In genomic region chr1:53945433-53946251, GRCh38 we compare ENCODE assay signal across 8 cellular contexts. TPM values are rescaled to one million over a fixed set of nuclear protein-coding genes. Genes with fewer than 3 reads are reported as not detected.
A peak's percentile ranks its signal among the peaks of the same experiment; 100 is the strongest.
DNase-seq lines count a peak whose midpoint lies in the region; ATAC-seq and TF ChIP-seq lines count a peak whose summit lies in the region.

TSS of gene IFT25 (minus strand) at chr1:53945699. CDS start at chr1:53940082, 5,617 bp downstream.

- no peaks in the 10 kb centered on the region for H3K9me2 ChIP-seq in Loucy (replicated peaks; ENCODE audit: low read depth, low read length)

- H3K9me3 Mint-ChIP-seq in nephron progenitor cell: no peaks in the 10 kb centered on the region
- H3K9me3 Mint-ChIP-seq in stimulated activated naive CD8-positive, alpha-beta T cell treated with anti-CD3 and anti-CD28 coated beads, Interleukin-15, Interleukin-2, amounts not matched to agents 100 ng/mL and 50 ng/mL, for 24 hours: no peaks in the 10 kb centered on the region

- H3K4me3 ChIP-seq in H7 (ENCODE audit: insufficient read depth, low read depth, low read length) (peak within 1 kb of the TSS; percentile 95), Loucy (ENCODE audit: low read length, poor library complexity, severe bottlenecking) (peak within 1 kb of the TSS; percentile 90), RWPE2 (ENCODE audit: severe bottlenecking) (peak within 1 kb of the TSS; percentile 75), fibroblast of pulmonary artery (replicated peaks; ENCODE audit: low read depth, low read length) (peak within 1 kb of the TSS; percentile 89)

- peaks cover 7% of the 10 kb centered on the region for H4K20me1 ChIP-seq in Loucy (ENCODE audit: insufficient read depth, low read length, poor library complexity, severe bottlenecking)

- peak within 1 kb of the TSS; percentile 93 for H3K27ac Mint-ChIP-seq in nephron progenitor cell
- H3K27ac Mint-ChIP-seq in stimulated activated naive CD8-positive, alpha-beta T cell treated with anti-CD3 and anti-CD28 coated beads, Interleukin-15, Interleukin-2, amounts not matched to agents 100 ng/mL and 50 ng/mL, for 24 hours: peak within 1 kb of the TSS; percentile 93

- peaks cover 21% of the 10 kb centered on the region for H3K36me3 Mint-ChIP-seq in nephron progenitor cell (ENCODE audit: low read depth)
- peaks cover 17% of the 10 kb centered on the region for H3K36me3 Mint-ChIP-seq in stimulated activated naive CD8-positive, alpha-beta T cell treated with anti-CD3 and anti-CD28 coated beads, Interleukin-15, Interleukin-2, amounts not matched to agents 100 ng/mL and 50 ng/mL, for 24 hours (ENCODE audit: low read depth)

- H3K36me3 ChIP-seq in H7 (replicated peaks; ENCODE audit: control insufficient read depth, insufficient read depth, low read length): no peaks in the 10 kb centered on the region; the same call in 1 of the 2 replicates
- no peaks in the 10 kb centered on the region for H3K36me3 ChIP-seq in Loucy (ENCODE audit: insufficient read depth, low read length)
- peaks cover 30% of the 10 kb centered on the region for H3K36me3 ChIP-seq in RWPE2 (ENCODE audit: low read depth)

- H3K4me1 Mint-ChIP-seq in nephron progenitor cell: peaks cover 62% of the 10 kb centered on the region
- peaks cover 53% of the 10 kb centered on the region for H3K4me1 Mint-ChIP-seq in stimulated activated naive CD8-positive, alpha-beta T cell treated with anti-CD3 and anti-CD28 coated beads, Interleukin-15, Interleukin-2, amounts not matched to agents 100 ng/mL and 50 ng/mL, for 24 hours (ENCODE audit: low read depth)

- peak within 1 kb of the TSS; percentile 93 for H3K4me2 ChIP-seq in Loucy (ENCODE audit: low read depth, low read length, poor library complexity, severe bottlenecking)

- no peak for TF ChIP-seq CTCF in Loucy (conservative IDR thresholded peaks at IDR 0.05; ENCODE audit: low read length)
- TF ChIP-seq CTCF in RWPE2 (IDR thresholded peaks at IDR 0.05; ENCODE audit: poor library complexity, severe bottlenecking): no peak
- no peak for TF ChIP-seq CTCF in fibroblast of pulmonary artery (IDR thresholded peaks at IDR 0.05; ENCODE audit: low read length, missing control alignments)
- no peak for TF ChIP-seq CTCF in nephron progenitor cell (IDR thresholded peaks at IDR 0.05)

- no peaks in the 10 kb centered on the region for H3K27me3 Mint-ChIP-seq in nephron progenitor cell (ENCODE audit: low read depth, poor library complexity)
- no peaks in the 10 kb centered on the region for H3K27me3 Mint-ChIP-seq in stimulated activated naive CD8-positive, alpha-beta T cell treated with anti-CD3 and anti-CD28 coated beads, Interleukin-15, Interleukin-2, amounts not matched to agents 100 ng/mL and 50 ng/mL, for 24 hours

- H3K4me3 Mint-ChIP-seq in nephron progenitor cell: peak within 1 kb of the TSS; percentile 94
- peak within 1 kb of the TSS; percentile 96 for H3K4me3 Mint-ChIP-seq in stimulated activated naive CD8-positive, alpha-beta T cell treated with anti-CD3 and anti-CD28 coated beads, Interleukin-15, Interleukin-2, amounts not matched to agents 100 ng/mL and 50 ng/mL, for 24 hours

- peaks cover 4% of the 10 kb centered on the region; the same call in 1 of the 2 replicates for H3F3A ChIP-seq in Loucy (ENCODE audit: low read depth)

- H3K4me1 ChIP-seq in Loucy (ENCODE audit: insufficient read depth, low read length, poor library complexity, severe bottlenecking) (peaks cover 61% of the 10 kb centered on the region), RWPE2 (ENCODE audit: insufficient read depth, poor library complexity, severe bottlenecking) (peaks cover 4% of the 10 kb centered on the region)

- peak; percentile 92 for DNase-seq in ELR (ENCODE audit: low read depth)
- peak; percentile 98 for DNase-seq in H7
- peak; percentile 90 for DNase-seq in RWPE2 (ENCODE audit: low spot score)
- DNase-seq in activated effector memory CD4-positive, alpha-beta T cell treated with Interleukin-2 at 50 U/mL for 16 hours: peak; percentile 97
- DNase-seq in fibroblast of pulmonary artery (ENCODE audit: low read depth): peak; percentile 97
- peak; percentile 99 for DNase-seq in nephron progenitor cell

- H3K9ac ChIP-seq in Loucy (ENCODE audit: low read depth, low read length, poor library complexity, severe bottlenecking): peak within 1 kb of the TSS; percentile 84

- H3K9me3 ChIP-seq in Loucy (ENCODE audit: insufficient read depth, low read depth, low read length) (no peaks in the 10 kb centered on the region), RWPE2 (ENCODE audit: severe bottlenecking) (no peaks in the 10 kb centered on the region)

- peak; percentile 86 for ATAC-seq in RWPE2 (ENCODE audit: low read depth)

- H3K27me3 ChIP-seq in H7 (ENCODE audit: control insufficient read depth, insufficient read depth, low read length): no peaks in the 10 kb centered on the region
- H3K27me3 ChIP-seq in Loucy (ENCODE audit: insufficient read depth, low read length, poor library complexity, severe bottlenecking): no peaks in the 10 kb centered on the region
- no peaks in the 10 kb centered on the region for H3K27me3 ChIP-seq in RWPE2 (ENCODE audit: insufficient read depth, poor library complexity, severe bottlenecking)

- peak within 1 kb of the TSS; percentile 73 for H3K27ac ChIP-seq in RWPE2 (ENCODE audit: poor library complexity, severe bottlenecking)

- H2AFZ ChIP-seq in Loucy (ENCODE audit: low read length): peak within 1 kb of the TSS; percentile 94

- H3K79me2 ChIP-seq in Loucy (ENCODE audit: insufficient read depth, low read length): peaks cover 75% of the 10 kb centered on the region

RNA-seq across cellular contexts. Expression of gene IFT25, which starts in this region (rescaled TPM):
- 25.7 and 30.0 TPM in 2 replicates for total RNA-seq in H7 (2014; rRNA removed; shearing (Covaris generic))

Comparison
In these comparisons a context has a peak if more than half of its experiments do, and no peak if none do; other contexts are left out.
1. Peak in every context shown above with its lines: DNase-seq, ATAC-seq, H3K4me3 ChIP-seq and H3K27ac ChIP-seq.